In genomic region chr9:34380034-34380510, GRCh38 we compare ENCODE assay signal across 8 cellular contexts. TPM values are rescaled to one million over a fixed set of nuclear protein-coding genes. Genes with fewer than 3 reads are reported as not detected.
A peak's percentile ranks its signal among the peaks of the same experiment; 100 is the strongest.
DNase-seq lines count a peak whose midpoint lies in the region.

No MANE protein-coding gene starts in this region.

- no peaks in the 10 kb centered on the region for H3K9me3 Mint-ChIP-seq in activated naive CD8-positive, alpha-beta T cell (ENCODE audit: low read depth)
- H3K9me3 Mint-ChIP-seq in immature natural killer cell = peaks cover 0 to 2% (median 0%) of the 10 kb centered on the region in 6 donors
- H3K9me3 Mint-ChIP-seq in stimulated activated naive CD8-positive, alpha-beta T cell treated with anti-CD3 and anti-CD28 coated beads, Interleukin-15, Interleukin-2, amounts not matched to agents 100 ng/mL and 50 ng/mL, for 24 hours = no peaks in the 10 kb centered on the region

- no peaks in the 10 kb centered on the region for H3K27me3 Mint-ChIP-seq in activated naive CD8-positive, alpha-beta T cell
- H3K27me3 Mint-ChIP-seq in immature natural killer cell (ENCODE audit: low read depth in 3 of 3) = peaks cover 9 to 14% (median 11%) of the 10 kb centered on the region in 3 donors
- H3K27me3 Mint-ChIP-seq in stimulated activated naive CD8-positive, alpha-beta T cell treated with anti-CD3 and anti-CD28 coated beads, Interleukin-15, Interleukin-2, amounts not matched to agents 100 ng/mL and 50 ng/mL, for 24 hours = no peaks in the 10 kb centered on the region

- peaks cover 41% of the 10 kb centered on the region for H3K4me1 Mint-ChIP-seq in activated naive CD8-positive, alpha-beta T cell (ENCODE audit: low read depth)
- H3K4me1 Mint-ChIP-seq in immature natural killer cell = peaks cover 46 to 52% of the 10 kb centered on the region in 2 donors
- H3K4me1 Mint-ChIP-seq in stimulated activated naive CD8-positive, alpha-beta T cell treated with anti-CD3 and anti-CD28 coated beads, Interleukin-15, Interleukin-2, amounts not matched to agents 100 ng/mL and 50 ng/mL, for 24 hours (ENCODE audit: low read depth) = peaks cover 43% of the 10 kb centered on the region

- H3K36me3 Mint-ChIP-seq in activated naive CD8-positive, alpha-beta T cell = no peaks in the 10 kb centered on the region
- no peaks in the 10 kb centered on the region for H3K36me3 Mint-ChIP-seq in immature natural killer cell
- no peaks in the 10 kb centered on the region for H3K36me3 Mint-ChIP-seq in stimulated activated naive CD8-positive, alpha-beta T cell treated with anti-CD3 and anti-CD28 coated beads, Interleukin-15, Interleukin-2, amounts not matched to agents 100 ng/mL and 50 ng/mL, for 24 hours (ENCODE audit: low read depth)

- peak overlapping the region; percentile 28 for H3K27ac Mint-ChIP-seq in activated naive CD8-positive, alpha-beta T cell
- H3K27ac Mint-ChIP-seq in immature natural killer cell = peak overlapping the region in 4 of 6 donors; percentile 17 to 77 (median 48)
- no peak overlapping the region for H3K27ac Mint-ChIP-seq in stimulated activated naive CD8-positive, alpha-beta T cell treated with anti-CD3 and anti-CD28 coated beads, Interleukin-15, Interleukin-2, amounts not matched to agents 100 ng/mL and 50 ng/mL, for 24 hours

- H3K4me3 Mint-ChIP-seq in activated naive CD8-positive, alpha-beta T cell = peak overlapping the region; percentile 87
- H3K4me3 Mint-ChIP-seq in immature natural killer cell = peak overlapping the region; percentile 85 to 94 (median 87)
- H3K4me3 Mint-ChIP-seq in stimulated activated naive CD8-positive, alpha-beta T cell treated with anti-CD3 and anti-CD28 coated beads, Interleukin-15, Interleukin-2, amounts not matched to agents 100 ng/mL and 50 ng/mL, for 24 hours = peak overlapping the region; percentile 80

- DNase-seq in DMS79 treated with DMSO at 0.1 percent for 48 hours (lab: John Stamatoyannopoulos, UW) (peak; percentile 44), DMS79 (lab: John Stamatoyannopoulos, UW) (no peak), immature natural killer cell (no peak), NCI-H82 (lab: John Stamatoyannopoulos, UW) (no peak), NCI-H446 (lab: John Stamatoyannopoulos, UW) (no peak), NOMO-1 (lab: John Stamatoyannopoulos, UW; ENCODE audit: unreplicated experiment in 2 of 2) (no peak)

RNA-seq across cellular contexts. Expression of gene MYORG, which starts 3.4 kb away (rescaled TPM):
- under 1 TPM in 2 of 3 donors, not detected in 1; 0.30 to 0.69 TPM for polyA plus RNA-seq in immature natural killer cell

RNA-seq across cellular contexts. Expression of gene NUDT2, which starts 50.7 kb away (rescaled TPM):
- 10 to 100 TPM; 24.3 to 35.4 (median 27.6) TPM for polyA plus RNA-seq in immature natural killer cell

RNA-seq across cellular contexts. Expression of gene KIF24, which starts 51.0 kb away (rescaled TPM):
- polyA plus RNA-seq in immature natural killer cell = under 1 TPM in 1 of 3 donors, not detected in 2; 0.25 TPM
